In genomic region chr16:10753670-10754069, GRCh38 we compare ENCODE assay signal across 2 cellular contexts.
A peak's percentile ranks its signal among the peaks of the same experiment; 100 is the strongest.
TF ChIP-seq lines count a peak whose summit lies in the region.

No MANE protein-coding gene starts in this region.

TF ChIP-seq in IMR-90, 13 proteins besides CTCF, POLR2A, EP300 and RAD21:
- TF ChIP-seq CHD1 (IDR thresholded peaks at IDR 0.05; ENCODE audit: low read depth, low read length) (no peak), USF2 (IDR thresholded peaks at IDR 0.05; ENCODE audit: low read depth, low read length) (no peak), RCOR1 (IDR thresholded peaks at IDR 0.05; ENCODE audit: insufficient replicate concordance, low read length) (no peak), MAZ (IDR thresholded peaks at IDR 0.05; ENCODE audit: borderline replicate concordance, low read depth, low read length) (no peak), FOS (IDR thresholded peaks at IDR 0.05; ENCODE audit: low read depth, low read length) (no peak), CEBPB (IDR thresholded peaks at IDR 0.05; ENCODE audit: low read depth, low read length) (no peak), RFX5 (IDR thresholded peaks at IDR 0.05; ENCODE audit: low read depth, low read length) (no peak), BHLHE40 (IDR thresholded peaks at IDR 0.05; ENCODE audit: low read depth, low read length) (no peak), MAFK (IDR thresholded peaks at IDR 0.05; ENCODE audit: low read depth, low read length) (no peak), NFE2L2 (IDR thresholded peaks at IDR 0.05; ENCODE audit: low read depth, low read length) (no peak), SMC3 (IDR thresholded peaks at IDR 0.05; ENCODE audit: low read depth, low read length) (no peak), MXI1 (IDR thresholded peaks at IDR 0.05; ENCODE audit: borderline replicate concordance, low read depth, low read length) (no peak)
- TF ChIP-seq, protein P1, sequence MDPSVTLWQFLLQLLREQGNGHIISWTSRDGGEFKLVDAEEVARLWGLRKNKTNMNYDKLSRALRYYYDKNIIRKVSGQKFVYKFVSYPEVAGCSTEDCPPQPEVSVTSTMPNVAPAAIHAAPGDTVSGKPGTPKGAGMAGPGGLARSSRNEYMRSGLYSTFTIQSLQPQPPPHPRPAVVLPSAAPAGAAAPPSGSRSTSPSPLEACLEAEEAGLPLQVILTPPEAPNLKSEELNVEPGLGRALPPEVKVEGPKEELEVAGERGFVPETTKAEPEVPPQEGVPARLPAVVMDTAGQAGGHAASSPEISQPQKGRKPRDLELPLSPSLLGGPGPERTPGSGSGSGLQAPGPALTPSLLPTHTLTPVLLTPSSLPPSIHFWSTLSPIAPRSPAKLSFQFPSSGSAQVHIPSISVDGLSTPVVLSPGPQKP (IDR thresholded peaks at IDR 0.05; ENCODE audit: borderline replicate concordance, low read depth, low read length), result no peak

TF ChIP-seq in K562, 482 proteins besides CTCF, POLR2A, EP300 and RAD21:
- TF ChIP-seq ZNF184 (CRISPR knock-in tag; IDR thresholded peaks at IDR 0.05) (no peak), RBFOX2 (IDR thresholded peaks at IDR 0.05; ENCODE audit: low read depth, low read length) (0 out of 2 replicates have a peak, but pooled peaks have one; percentile 17)
TF ChIP-seq in K562: peak in this region for 1.
